Comparison of ENCODE assay signal across 8 cellular contexts in genomic region chrX:44252688-44253572, GRCh38.
DNase-seq lines count a peak whose midpoint lies in the region; ATAC-seq and TF ChIP-seq lines count a peak whose summit lies in the region.
"Not testable (repeated sequence)": the region's sequence is repeated elsewhere in the genome, so short reads cannot be mapped to it uniquely, and the experiment has no call there.

No MANE protein-coding gene starts in this region.

- H3K9me3 Mint-ChIP-seq in activated T-cell treated with anti-CD3 and anti-CD28 coated beads, Interleukin-2, amount 50 U/mL, for 4 hours = peaks cover 13% of the 10 kb centered on the region
- H3K9me3 Mint-ChIP-seq in naive B cell = peaks cover 9 to 39% (median 31%) of the 10 kb centered on the region in 7 donors

- peak; percentile 34; the same call in 1 of the 2 replicates for TF ChIP-seq POLR2A in Raji (IDR thresholded peaks at IDR 0.05; ENCODE audit: insufficient read depth, low read depth, low read length)
- not testable (repeated sequence) for TF ChIP-seq POLR2A in esophagus squamous epithelium (IDR thresholded peaks at IDR 0.05)

- DNase-seq in DMS53 treated with DMSO at 0.1 percent for 48 hours (lab: John Stamatoyannopoulos, UW; ENCODE audit: unreplicated experiment) = peak; percentile 37
- peak; percentile 36 for DNase-seq in HT1080 (ENCODE audit: low read depth)
- DNase-seq in activated T-cell treated with anti-CD3 and anti-CD28 coated beads, Interleukin-2, amount 50 U/mL, for 4 hours = peak; percentile 36
- DNase-seq in esophagus squamous epithelium (lab: John Stamatoyannopoulos, UW) = peak; percentile 1
- DNase-seq in naive B cell = peak; percentile 55
- DNase-seq in stimulated activated CD8-positive, alpha-beta memory T cell treated with anti-CD3 and anti-CD28 coated beads, Interleukin-7, amount 100 ng/mL, for 1 hour (ENCODE audit: low read depth in 2 of 2) = peak; percentile 3 to 38

- not testable (repeated sequence) for H3K36me3 Mint-ChIP-seq in activated T-cell treated with anti-CD3 and anti-CD28 coated beads, Interleukin-2, amount 50 U/mL, for 4 hours (ENCODE audit: insufficient read depth)
- peaks cover 0 to 33% of the 10 kb centered on the region in 2 donors for H3K36me3 Mint-ChIP-seq in naive B cell

- peak overlapping the region in 2 of 4 donors; percentile 13 to 44 for H3K4me3 ChIP-seq in esophagus squamous epithelium

- H3K27me3 ChIP-seq in esophagus squamous epithelium = not testable (repeated sequence)

- H3K4me1 ChIP-seq in esophagus squamous epithelium = peaks cover 0 to 15% (median 3%) of the 10 kb centered on the region in 3 donors

- H3K4me1 Mint-ChIP-seq in activated T-cell treated with anti-CD3 and anti-CD28 coated beads, Interleukin-2, amount 50 U/mL, for 4 hours (ENCODE audit: low read depth) = peaks cover 35% of the 10 kb centered on the region
- peaks cover 16 to 30% (median 23%) of the 10 kb centered on the region in 3 donors for H3K4me1 Mint-ChIP-seq in naive B cell

- H3K27ac ChIP-seq in esophagus squamous epithelium = peak overlapping the region in 1 of 4 donors; percentile 44

- not testable (repeated sequence) for H3K9me3 ChIP-seq in esophagus squamous epithelium

- intact Hi-C loops in esophagus squamous epithelium (cut with DNase I) = not testable (repeated sequence)

- not testable (repeated sequence) for TF ChIP-seq CTCF in esophagus squamous epithelium (IDR thresholded peaks at IDR 0.05)

- H3K4me3 Mint-ChIP-seq in activated T-cell treated with anti-CD3 and anti-CD28 coated beads, Interleukin-2, amount 50 U/mL, for 4 hours = peak overlapping the region; percentile 53
- H3K4me3 Mint-ChIP-seq in naive B cell = peak overlapping the region; percentile 37 to 87 (median 74)

- not testable (repeated sequence) for H3K27me3 Mint-ChIP-seq in activated T-cell treated with anti-CD3 and anti-CD28 coated beads, Interleukin-2, amount 50 U/mL, for 4 hours (ENCODE audit: low read depth); naive B cell

- H3K27ac Mint-ChIP-seq in naive B cell = peak overlapping the region; percentile 42 to 88 (median 74)

- WGBS in esophagus squamous epithelium, 2 donors = 35 to 90% methylated on average over 2 to 10 of the region's 17 CpGs

- H3K36me3 ChIP-seq in esophagus squamous epithelium = not testable (repeated sequence)

- ATAC-seq in GM21576 (IDR thresholded peaks at IDR 0.05; ENCODE audit: unreplicated experiment) (peak; percentile 83), naive B cell (ENCODE audit: low read depth in 2 of 2) (peak; percentile 95 to 98)
- ATAC-seq in activated T-cell treated with anti-CD3 and anti-CD28 coated beads, Interleukin-2, amount 50 U/mL, for 4 hours = peak; percentile 43 to 75

Comparison
In these comparisons a context has a peak if more than half of its experiments do, and no peak if none do; other contexts are left out.
1. DNase-seq: peak in every context shown above with its lines; median percentile 55 in naive B cell; 37 in DMS53 treated with DMSO at 0.1 percent for 48 hours; 36 in HT1080; 36 in activated T-cell treated with anti-CD3 and anti-CD28 coated beads, Interleukin-2, amount 50 U/mL, for 4 hours; 20 in stimulated activated CD8-positive, alpha-beta memory T cell treated with anti-CD3 and anti-CD28 coated beads, Interleukin-7, amount 100 ng/mL, for 1 hour; 1 in esophagus squamous epithelium.